In the genomic region with DNA sequence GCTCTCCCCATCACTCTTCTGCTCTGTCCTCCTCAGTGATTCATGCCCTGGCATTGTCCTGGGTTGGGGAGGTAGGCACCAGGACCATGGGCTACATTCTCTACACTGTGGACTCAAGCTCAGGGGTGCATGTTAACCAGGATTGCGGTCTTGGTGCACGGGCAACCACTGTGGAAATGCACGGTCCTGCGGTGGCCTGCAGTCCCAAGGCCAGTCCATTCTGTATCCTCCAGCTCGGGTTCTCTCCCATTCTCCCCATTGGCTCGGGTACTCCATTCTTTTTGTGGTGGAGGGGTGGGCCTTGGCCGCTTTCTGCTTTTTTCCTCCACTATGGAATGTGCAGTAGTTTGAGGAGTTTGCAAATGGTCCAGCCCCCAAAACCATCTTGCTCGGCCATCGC, we compare ENCODE assay signal across 34 cellular contexts.
"Had no signal": no experiment of that assay in that cellular context is flagged by ENCODE, and none has a peak within 500 bp of the region (broad histone marks: within the 10 kb centered on the region; RNA-seq: fewer than 3 reads in every experiment).

No MANE protein-coding gene starts in this region.

- H3K9me3 ChIP-seq: adrenal gland, body of pancreas, breast epithelium had no signal

- H3K4me1 ChIP-seq: adrenal gland, body of pancreas, breast epithelium had no signal

- H3K27ac ChIP-seq: adrenal gland, body of pancreas, brain microvascular endothelial cell, breast epithelium, cardiac muscle cell, VCaP had no signal

- FAIRE-seq: astrocyte, TTC549 had no signal

- DNase-seq: activated B cell treated with CpG ODN at 0.5 μM for 24 hours; activated CD4-positive, alpha-beta memory T cell treated with anti-CD3 and anti-CD28 coated beads for 36 hours; activated CD4-positive, alpha-beta T cell treated with anti-CD3 and anti-CD28 coated beads for 4 hours; activated CD4-positive, alpha-beta T cell treated with anti-CD3 and anti-CD28 coated beads, Interleukin-2, amount 10 ng/mL, durations not matched to agents 24 days and 14 days; activated CD4-positive, alpha-beta T cell treated with anti-CD3 and anti-CD28 coated beads, Interleukin-2, amount 50 U/mL, for 1 hour; activated CD4-positive, alpha-beta T cell treated with anti-CD3 and anti-CD28 coated beads, Interleukin-2, amount 50 U/mL, for 4 hours; activated CD4-positive, CD25-positive, alpha-beta regulatory T cell treated with anti-CD3 and anti-CD28 coated beads, Interleukin-2, amount 50 U/mL, for 72 hours; activated CD8-positive, alpha-beta memory T cell treated with anti-CD3 and anti-CD28 coated beads, Interleukin-2, amount 50 U/mL, for 4 hours; activated CD8-positive, alpha-beta T cell treated with anti-CD3 and anti-CD28 coated beads for 36 hours; activated gamma-delta T cell treated with Interleukin-2 at 50 U/mL for 16 hours; activated naive CD4-positive, alpha-beta T cell; activated naive CD4-positive, alpha-beta T cell treated with anti-CD3 and anti-CD28 coated beads, Interleukin-2, amount 10 ng/mL, durations not matched to agents 7 days and 5 days; activated naive CD8-positive, alpha-beta T cell treated with anti-CD3 and anti-CD28 coated beads for 36 hours; activated T-cell treated with anti-CD3 and anti-CD28 coated beads for 4 hours; activated T-cell treated with anti-CD3 and anti-CD28 coated beads, Interleukin-2, amount 50 U/mL, for 1 hour; activated T-cell treated with anti-CD3 and anti-CD28 coated beads, Interleukin-2, amount 50 U/mL, for 4 hours; activated T-cell treated with anti-CD3 and anti-CD28 coated beads, Interleukin-2, amount 50 U/mL, for 72 hours; adrenal gland; amniotic stem cell; aorta; body of pancreas; brain microvascular endothelial cell; caudate nucleus; cerebellar nuclear complex; T-helper 1 cell; T-helper 2 cell; T-helper 9 cell had no signal

- H3K27me3 ChIP-seq: adrenal gland, body of pancreas, brain microvascular endothelial cell, breast epithelium, cardiac muscle cell had no signal

- ATAC-seq: activated CD8-positive, alpha-beta T cell treated with anti-CD3 and anti-CD28 coated beads for 36 hours; activated naive CD4-positive, alpha-beta T cell treated with anti-CD3 and anti-CD28 coated beads, Interleukin-2, amount 50 U/mL, for 72 hours; activated T-cell treated with anti-CD3 and anti-CD28 coated beads, Interleukin-2, amount 50 U/mL, for 4 hours; activated T-cell treated with anti-CD3 and anti-CD28 coated beads, Interleukin-2, amount 50 U/mL, for 72 hours; activated T-helper 17 cell treated with anti-CD3 and anti-CD28 coated beads, Interleukin-2, amount 50 U/mL, for 72 hours; body of pancreas had no signal

- H3K4me3 ChIP-seq: adrenal gland, body of pancreas, breast epithelium, cardiac muscle cell had no signal

- H3K36me3 ChIP-seq: adrenal gland, brain microvascular endothelial cell, breast epithelium, cardiac muscle cell had no signal
